22 cellular contexts compared by ENCODE assay signal in the genomic region with DNA sequence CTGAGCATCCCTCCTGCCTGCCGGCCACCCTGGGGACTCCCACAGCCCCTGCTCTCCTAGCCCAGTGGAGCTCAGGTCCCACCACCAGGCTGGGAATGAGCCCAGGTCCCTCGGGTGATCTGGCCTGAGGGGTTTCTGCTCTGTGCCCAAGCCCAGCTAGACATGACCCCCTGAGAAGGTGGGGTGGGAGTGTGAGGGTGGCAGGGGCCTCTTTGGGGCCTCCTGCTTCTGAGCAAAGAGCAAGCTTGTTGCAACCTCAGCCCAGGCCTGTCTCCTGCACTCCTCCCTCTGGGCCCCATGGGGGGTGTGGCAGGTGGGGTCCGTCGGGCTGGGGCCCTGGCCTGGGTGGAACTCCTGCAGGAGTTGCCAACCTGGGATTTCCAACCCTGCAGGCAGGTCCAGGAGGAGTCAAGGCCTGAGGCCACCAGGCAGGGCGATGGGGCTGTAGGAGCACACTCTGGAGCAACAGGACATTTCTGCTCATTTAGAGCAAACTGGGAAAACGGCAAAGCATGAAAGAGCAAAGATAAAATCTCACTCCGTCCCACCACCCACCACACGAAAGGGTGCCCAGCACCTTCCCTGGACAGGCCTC. TPM values are rescaled to one million over a fixed set of nuclear protein-coding genes. Genes with fewer than 3 reads are reported as not detected.
DNase-seq lines count a peak whose midpoint lies in the region; ATAC-seq, FAIRE-seq and TF ChIP-seq lines count a peak whose summit lies in the region.
"Had no signal": no experiment of that assay in that cellular context is flagged by ENCODE, and none has a peak within 500 bp of the region (broad histone marks: within the 10 kb centered on the region; RNA-seq: fewer than 3 reads in every experiment).

No MANE protein-coding gene starts in this region.

- TF ChIP-seq CTCF in D721Med (IDR thresholded peaks at IDR 0.05; ENCODE audit: insufficient read depth, missing control alignments) (no peak), esophagus squamous epithelium (IDR thresholded peaks at IDR 0.05) (no peak), sigmoid colon (IDR thresholded peaks at IDR 0.05) (no peak)

- DNase-seq in D721Med (ENCODE audit: insufficient read length, low spot score), result peak; percentile 25
- DNase-seq in HuH-7.5 (ENCODE audit: low spot score), result peak; percentile 36
- DNase-seq in esophagus squamous epithelium (lab: John Stamatoyannopoulos, UW), result no peak
- peak; percentile 36 for DNase-seq in sigmoid colon
- no peak for DNase-seq in NCI-H226
- no peak for DNase-seq in medulla oblongata (ENCODE audit: extremely low spot score)
- DNase-seq: activated gamma-delta T cell, cortex of kidney, DMS79, GM23248, Karpas-422, NCI-H1105 treated with DMSO at 0.1 percent for 48 hours, NCI-H2171 treated with DMSO at 0.1 percent for 48 hours, substantia nigra had no signal

- no peak for FAIRE-seq in D721Med (lab: Jason Lieb, UNC)
- FAIRE-seq: astrocyte, kidney had no signal

- TF ChIP-seq POLR2A in esophagus squamous epithelium (IDR thresholded peaks at IDR 0.05), result no peak
- no peak for TF ChIP-seq POLR2A in sigmoid colon (IDR thresholded peaks at IDR 0.05)

- intact Hi-C loops in esophagus squamous epithelium (cut with DNase I) (no loop called here), sigmoid colon (cut with DNase I) (no loop called here)

- H3K36me3 ChIP-seq in esophagus squamous epithelium (no peaks in the 10 kb centered on the region), sigmoid colon (no peaks in the 10 kb centered on the region)
- H3K36me3 ChIP-seq: heart left ventricle, right lobe of liver had no signal

- H3K4me1 ChIP-seq in esophagus squamous epithelium (peaks cover 44 to 88% (median 57%) of the 10 kb centered on the region in 3 donors), sigmoid colon (peaks cover 0 to 22% (median 15%) of the 10 kb centered on the region in 4 donors)

- peak overlapping the region; percentile 90 to 95 (median 92) for H3K27ac ChIP-seq in esophagus squamous epithelium
- no peak overlapping the region for H3K27ac ChIP-seq in sigmoid colon
- H3K27ac ChIP-seq: GM23248, right lobe of liver had no signal

- H3K4me3 ChIP-seq in esophagus squamous epithelium, result no peak overlapping the region
- H3K4me3 ChIP-seq in sigmoid colon, result no peak overlapping the region
- H3K4me3 ChIP-seq: GM23248, heart left ventricle, right lobe of liver had no signal

- H3K27me3 ChIP-seq in esophagus squamous epithelium (peaks cover 0 to 29% (median 0%) of the 10 kb centered on the region in 4 donors), sigmoid colon (peaks cover 13 to 43% (median 29%) of the 10 kb centered on the region in 3 donors)
- H3K27me3 ChIP-seq: right lobe of liver had no signal

- TF ChIP-seq EP300 in sigmoid colon (IDR thresholded peaks at IDR 0.05), result no peak

- 40 to 79% methylated on average over 1 to 3 of the region's 8 CpGs for WGBS in esophagus squamous epithelium, 2 donors
- 47 to 65% methylated on average over 8 of the region's 8 CpGs for WGBS in sigmoid colon, 2 donors

- H3K9me3 ChIP-seq in esophagus squamous epithelium (no peaks in the 10 kb centered on the region), sigmoid colon (no peaks in the 10 kb centered on the region)
- H3K9me3 ChIP-seq: heart left ventricle, right lobe of liver had no signal

- ATAC-seq in HG03025 (IDR thresholded peaks at IDR 0.05; ENCODE audit: low FRiP score, unreplicated experiment), result no peak
- ATAC-seq: esophagus mucosa, heart left ventricle, right lobe of liver, Right ventricle myocardium inferior, WTC11 had no signal

RNA-seq across cellular contexts. Expression of gene NRARP, which starts 11.4 kb away (rescaled TPM):
- total RNA-seq in esophagus squamous epithelium, result 10 to 100 TPM; 19.6 to 33.9 (median 27.5) TPM
- total RNA-seq in sigmoid colon, result 1 to 10 TPM in 3 of 4 donors, not detected in 1; 1.8 to 2.9 (median 2.8) TPM
- polyA plus RNA-seq in sigmoid colon, result 10 to 100 TPM; 20.4 to 24.7 (median 24.0) TPM
- polyA plus RNA-seq: GM23248 had no signal

RNA-seq across cellular contexts. Expression of gene TOR4A, which starts 35.9 kb away (rescaled TPM):
- total RNA-seq in esophagus squamous epithelium (10 to 100 TPM in 3 of 4 donors, 1 to 10 TPM in 1; 8.8 to 17.5 (median 13.5) TPM), sigmoid colon (1 to 10 TPM; 3.8 to 4.3 (median 3.9) TPM)
- 10 to 100 TPM in 1 of 3 donors, 1 to 10 TPM in 2; 5.1 to 33.0 (median 6.6) TPM for polyA plus RNA-seq in sigmoid colon

RNA-seq across cellular contexts. Expression of gene NELFB, which starts 58.3 kb away (rescaled TPM):
- total RNA-seq in esophagus squamous epithelium (10 to 100 TPM; 26.1 to 41.4 (median 35.2) TPM), sigmoid colon (10 to 100 TPM; 24.7 to 36.5 (median 33.2) TPM)
- polyA plus RNA-seq in sigmoid colon, result 10 to 100 TPM; 41.6 to 70.5 (median 45.0) TPM

Comparison
In these comparisons a context has a peak if more than half of its experiments do, and no peak if none do; other contexts are left out.
1. DNase-seq: peak in D721Med (single experiment), HuH-7.5 (single experiment) and sigmoid colon (single experiment); none in esophagus squamous epithelium (single experiment), NCI-H226 (single experiment) and medulla oblongata (single experiment).
2. H3K27ac ChIP-seq: peak in esophagus squamous epithelium (4 of 4); none in sigmoid colon (0 of 4).
3. RNA of gene NRARP, which starts 11.4 kb away (total RNA-seq): 19.6 to 33.9 TPM in esophagus squamous epithelium; 1.8 to 2.9 TPM in sigmoid colon; every median in the first group is over 4 times any median in the second.